31 cellular contexts compared by ENCODE assay signal in the genomic region with DNA sequence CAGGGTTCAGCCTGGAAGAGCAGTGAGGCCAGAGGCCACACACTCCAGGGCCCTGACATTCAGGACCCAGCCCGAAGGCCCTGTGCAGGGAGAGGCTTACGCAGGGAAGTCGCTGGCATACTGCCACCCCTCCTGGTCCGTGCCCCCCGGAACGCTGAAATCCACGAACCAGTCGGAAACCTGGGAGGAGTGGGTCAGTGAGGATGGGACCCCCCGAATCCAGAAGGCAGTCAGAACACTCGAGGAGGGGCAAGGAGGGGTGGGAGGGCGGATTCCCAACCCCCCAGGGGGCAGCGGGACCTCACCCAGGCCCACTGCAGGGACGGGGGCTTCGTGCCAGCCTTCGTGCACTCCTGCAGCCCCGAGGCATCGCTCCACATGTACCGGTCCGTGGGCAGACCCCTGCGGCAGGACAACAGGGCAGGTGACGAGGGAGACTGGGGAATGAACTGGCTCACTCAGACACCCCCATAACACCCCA. TPM values are rescaled to one million over a fixed set of nuclear protein-coding genes. Genes with fewer than 3 reads are reported as not detected.
"Had no signal": no experiment of that assay in that cellular context is flagged by ENCODE, and none has a peak within 500 bp of the region (broad histone marks: within the 10 kb centered on the region; RNA-seq: fewer than 3 reads in every experiment).

No MANE protein-coding gene starts in this region.

- H3K4me3 ChIP-seq: ascending aorta, cardiac muscle cell, coronary artery, dorsolateral prefrontal cortex, gastrocnemius medialis, smooth muscle cell, testis, transverse colon had no signal

- H3K9me3 ChIP-seq: ascending aorta, gastrocnemius medialis, neutrophil, testis, transverse colon had no signal

- H3K36me3 ChIP-seq: cardiac muscle cell had no signal

- H3K27ac Mint-ChIP-seq: activated CD4-positive, alpha-beta T cell treated with anti-CD3 and anti-CD28 coated beads for 36 hours; activated CD8-positive, alpha-beta T cell treated with anti-CD3 and anti-CD28 coated beads, Interleukin-2, amount 10 ng/mL, durations not matched to agents 7 days and 5 days; activated naive CD8-positive, alpha-beta T cell; brain; nephron; progenitor cell of endocrine pancreas; T-helper 2 cell treated with Interferon-gamma antibody and Interleukin-4, amounts not matched to agents 5 μg/mL and 100 μg/mL, for 36 hours had no signal

- H3K4me2 ChIP-seq: smooth muscle cell had no signal

- H3K9me3 Mint-ChIP-seq: brain; nephron; T-helper 2 cell treated with Interferon-gamma antibody and Interleukin-4, amounts not matched to agents 5 μg/mL and 100 μg/mL, for 36 hours had no signal

- DNase-seq: activated CD4-positive, alpha-beta T cell treated with anti-CD3 and anti-CD28 coated beads for 36 hours; activated CD4-positive, CD25-positive, alpha-beta regulatory T cell; activated CD8-positive, alpha-beta memory T cell treated with anti-CD3 and anti-CD28 coated beads, Interleukin-2, amount 10 ng/mL, durations not matched to agents 7 days and 5 days; activated CD8-positive, alpha-beta T cell treated with anti-CD3 and anti-CD28 coated beads, Interleukin-2, amount 10 ng/mL, durations not matched to agents 7 days and 5 days; activated naive CD4-positive, alpha-beta T cell; activated T-cell treated with anti-CD3 and anti-CD28 coated beads, Interleukin-2, amount 50 U/mL, for 48 hours; cerebellar nuclear complex; dorsolateral prefrontal cortex; effector memory CD4-positive, alpha-beta T cell; erythroblast; gastrocnemius medialis; hippocampal formation; retina; stimulated activated CD4-positive, alpha-beta T cell treated with anti-CD3 and anti-CD28 coated beads, Interleukin-1b, Interleukin-23, amount 100 ng/mL, for 48 hours; stimulated activated CD4-positive, alpha-beta T cell treated with anti-CD3 and anti-CD28 coated beads, Interleukin-4, amount 100 ng/mL, for 4 hours; stimulated activated CD8-positive, alpha-beta memory T cell treated with anti-CD3 and anti-CD28 coated beads, Interleukin-4, amount 100 ng/mL, for 48 hours; stimulated activated naive CD4-positive, alpha-beta T cell; testis; transverse colon had no signal

- H3K27ac ChIP-seq: ascending aorta, cardiac muscle cell, coronary artery, dorsolateral prefrontal cortex, gastrocnemius medialis, neutrophil, testis, transverse colon had no signal

- H3K4me3 Mint-ChIP-seq: activated CD4-positive, alpha-beta T cell treated with anti-CD3 and anti-CD28 coated beads for 36 hours; activated CD8-positive, alpha-beta memory T cell treated with anti-CD3 and anti-CD28 coated beads, Interleukin-2, amount 10 ng/mL, durations not matched to agents 7 days and 5 days; activated CD8-positive, alpha-beta T cell treated with anti-CD3 and anti-CD28 coated beads, Interleukin-2, amount 10 ng/mL, durations not matched to agents 7 days and 5 days; activated naive CD8-positive, alpha-beta T cell; brain; nephron; T-helper 2 cell treated with Interferon-gamma antibody and Interleukin-4, amounts not matched to agents 5 μg/mL and 100 μg/mL, for 36 hours had no signal

- H3K4me1 ChIP-seq: ascending aorta, testis, transverse colon had no signal

- H3K4me1 Mint-ChIP-seq: brain, nephron had no signal

- ATAC-seq: activated CD4-positive, alpha-beta T cell treated with anti-CD3 and anti-CD28 coated beads for 36 hours; activated CD8-positive, alpha-beta T cell treated with anti-CD3 and anti-CD28 coated beads, Interleukin-2, amount 10 ng/mL, durations not matched to agents 7 days and 5 days; gastrocnemius medialis had no signal

- H3K36me3 Mint-ChIP-seq: activated naive CD8-positive, alpha-beta T cell had no signal

- H3K27me3 ChIP-seq: ascending aorta, cardiac muscle cell, dorsolateral prefrontal cortex, gastrocnemius medialis, neutrophil, testis, transverse colon had no signal

- H3K27me3 Mint-ChIP-seq: activated CD4-positive, alpha-beta T cell treated with anti-CD3 and anti-CD28 coated beads for 36 hours; activated CD8-positive, alpha-beta memory T cell treated with anti-CD3 and anti-CD28 coated beads, Interleukin-2, amount 10 ng/mL, durations not matched to agents 7 days and 5 days; activated naive CD8-positive, alpha-beta T cell; brain; progenitor cell of endocrine pancreas had no signal

RNA-seq across cellular contexts. Expression of a gene that starts 13.5 kb away (rescaled TPM):
- total RNA-seq: activated CD8-positive, alpha-beta T cell treated with anti-CD3 and anti-CD28 coated beads, Interleukin-2, amount 10 ng/mL, durations not matched to agents 7 days and 5 days; ascending aorta; osteocyte had no signal
- polyA plus RNA-seq: cardiac muscle cell, keratinocyte had no signal
